21 cellular contexts compared by ENCODE assay signal in the genomic region with DNA sequence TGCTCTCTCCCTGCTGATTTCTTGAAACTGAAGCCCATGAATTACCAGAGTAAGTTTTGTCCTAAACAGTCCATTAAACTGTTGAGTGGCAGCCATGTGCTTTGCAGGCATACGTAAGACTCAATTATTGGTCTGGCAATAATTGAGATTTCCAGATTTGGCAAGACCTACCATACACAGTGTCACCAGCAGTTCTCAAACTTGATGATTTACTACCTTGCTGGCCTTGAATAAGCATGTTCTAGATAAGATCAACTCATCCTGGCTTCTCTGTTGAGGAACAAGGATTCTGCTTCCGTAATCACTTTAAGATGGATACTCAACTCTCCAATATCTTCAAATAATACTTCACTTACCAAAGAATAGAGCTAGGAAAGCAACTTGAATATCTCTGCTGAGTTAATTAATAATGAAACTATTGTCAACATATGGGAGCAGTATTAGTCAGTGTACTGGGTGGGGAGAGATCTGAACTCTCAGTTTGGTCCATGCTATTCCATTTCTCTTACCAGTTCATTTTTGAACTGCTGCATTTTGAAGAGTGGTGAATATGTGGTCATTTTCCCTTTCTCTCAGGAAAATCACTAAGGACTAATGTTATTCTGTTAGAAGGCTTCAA.
A peak's percentile ranks its signal among the peaks of the same experiment; 100 is the strongest.
DNase-seq lines count a peak whose midpoint lies in the region; ATAC-seq, FAIRE-seq and TF ChIP-seq lines count a peak whose summit lies in the region.
"Had no signal": no experiment of that assay in that cellular context is flagged by ENCODE, and none has a peak within 500 bp of the region (broad histone marks: within the 10 kb centered on the region; RNA-seq: fewer than 3 reads in every experiment).

No MANE protein-coding gene starts in this region.

- POLR2A ChIA-PET in activated CD8-positive, alpha-beta T cell treated with anti-CD3 and anti-CD28 coated beads for 36 hours (lab: Charles Lee) = interaction anchor here (0.6 kb wide), 1 partner anchor 18 kb away, joined by 4 read pairs; no protein-coding TSS in a partner anchor

- H3K27ac Mint-ChIP-seq in activated CD8-positive, alpha-beta T cell treated with anti-CD3 and anti-CD28 coated beads for 36 hours = no peak overlapping the region

- no peak overlapping the region for H3K4me3 Mint-ChIP-seq in activated CD8-positive, alpha-beta T cell treated with anti-CD3 and anti-CD28 coated beads for 36 hours
- H3K4me3 Mint-ChIP-seq: H9 had no signal

- no peak for FAIRE-seq in RCC 7860 (lab: Jason Lieb, UNC)
- no peak for FAIRE-seq in H54 (lab: Jason Lieb, UNC)
- FAIRE-seq: GM18507, K562 had no signal

- ATAC-seq in GM18508 (IDR thresholded peaks at IDR 0.05; ENCODE audit: insufficient read depth, unreplicated experiment) = peak; percentile 94
- ATAC-seq in GM19452 (IDR thresholded peaks at IDR 0.05; ENCODE audit: unreplicated experiment) = peak; percentile 61
- peak; percentile 52 for ATAC-seq in HG03159 (IDR thresholded peaks at IDR 0.05; ENCODE audit: unreplicated experiment)
- ATAC-seq in HG03342 (IDR thresholded peaks at IDR 0.05; ENCODE audit: unreplicated experiment) = no peak
- ATAC-seq in activated CD8-positive, alpha-beta T cell treated with anti-CD3 and anti-CD28 coated beads for 36 hours = no peak
- ATAC-seq: K562 had no signal

- no peak for TF ChIP-seq POLR2A in H54 (IDR thresholded peaks at IDR 0.05; ENCODE audit: low read depth, low read length)

- H3K27ac ChIP-seq in VCaP = peak overlapping the region; percentile 55
- H3K27ac ChIP-seq: HL-60 had no signal

- H3K36me3 Mint-ChIP-seq in activated CD8-positive, alpha-beta T cell treated with anti-CD3 and anti-CD28 coated beads for 36 hours (ENCODE audit: low read depth) = no peaks in the 10 kb centered on the region

- CTCF ChIA-PET in activated CD8-positive, alpha-beta T cell treated with anti-CD3 and anti-CD28 coated beads for 36 hours (lab: Charles Lee) = no interaction called here

- H3K4me1 Mint-ChIP-seq in activated CD8-positive, alpha-beta T cell treated with anti-CD3 and anti-CD28 coated beads for 36 hours (ENCODE audit: low read depth) = no peaks in the 10 kb centered on the region

- DNase-seq in RCC 7860 (ENCODE audit: low spot score) = no peak
- DNase-seq in H54 (ENCODE audit: insufficient read length, low spot score) = no peak
- DNase-seq in activated CD8-positive, alpha-beta T cell treated with anti-CD3 and anti-CD28 coated beads for 36 hours = no peak
- DNase-seq: C1 segment of cervical spinal cord, COR-L47, DMS153, H9, NCI-H1092 treated with DMSO at 0.1 percent for 48 hours, NCI-H1694, NCI-H2107, NCI-H446, NCI-H748 treated with DMSO at 0.1 percent for 48 hours, Right ventricle myocardium superior had no signal

- intact Hi-C loops in activated CD8-positive, alpha-beta T cell treated with anti-CD3 and anti-CD28 coated beads for 36 hours (cut with micrococcal nuclease) = no loop called here

- TF ChIP-seq CTCF in VCaP (conservative IDR thresholded peaks at IDR 0.05) = no peak
- TF ChIP-seq CTCF in activated CD8-positive, alpha-beta T cell treated with anti-CD3 and anti-CD28 coated beads for 36 hours (IDR thresholded peaks at IDR 0.05) = no peak

- H3K9me3 Mint-ChIP-seq in activated CD8-positive, alpha-beta T cell treated with anti-CD3 and anti-CD28 coated beads for 36 hours = no peaks in the 10 kb centered on the region
- H3K9me3 Mint-ChIP-seq: H9 had no signal

- H3K27me3 Mint-ChIP-seq in activated CD8-positive, alpha-beta T cell treated with anti-CD3 and anti-CD28 coated beads for 36 hours = peaks cover 15% of the 10 kb centered on the region

Comparison
In these comparisons a context has a peak if more than half of its experiments do, and no peak if none do; other contexts are left out.
1. ATAC-seq: peak in GM18508 (single experiment), GM19452 (single experiment) and HG03159 (single experiment); none in HG03342 (single experiment) and activated CD8-positive, alpha-beta T cell treated with anti-CD3 and anti-CD28 coated beads for 36 hours (single experiment).